In the genomic region with DNA sequence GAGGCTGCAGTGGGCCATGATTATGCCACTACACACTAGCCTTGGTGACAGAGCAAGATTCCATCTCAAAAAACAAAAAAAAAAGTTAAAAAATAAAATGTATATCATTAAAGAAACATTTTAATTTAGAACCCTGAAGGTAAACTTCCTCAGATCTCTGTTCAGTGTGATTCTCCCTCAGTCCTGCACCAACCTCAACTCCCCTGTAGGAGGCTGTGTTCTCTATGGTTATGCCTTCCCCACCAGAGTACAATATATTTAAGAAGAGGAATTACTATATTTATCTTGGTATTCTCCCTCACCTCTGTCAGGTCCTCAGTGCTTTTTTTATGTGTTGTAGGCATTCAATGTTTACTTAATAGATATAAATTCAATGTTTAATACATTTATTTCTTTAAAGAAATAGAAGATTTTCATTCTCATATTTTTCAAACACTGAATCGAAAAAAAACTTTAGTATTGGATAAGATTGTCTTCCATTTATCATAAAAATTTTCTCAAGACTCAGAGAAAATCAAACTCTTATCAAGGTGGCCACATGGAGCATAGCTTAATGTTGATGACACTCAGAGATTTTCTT, we compare ENCODE assay signal across 8 cellular contexts. TPM values are rescaled to one million over a fixed set of nuclear protein-coding genes. Genes with fewer than 3 reads are reported as not detected.
DNase-seq lines count a peak whose midpoint lies in the region; ATAC-seq, FAIRE-seq and TF ChIP-seq lines count a peak whose summit lies in the region.

No MANE protein-coding gene starts in this region.

- peaks cover 0 to 3% of the 10 kb centered on the region in 2 donors for H3K36me3 Mint-ChIP-seq in CD14-positive monocyte

- H3K4me1 Mint-ChIP-seq in CD14-positive monocyte = peaks cover 14% of the 10 kb centered on the region

- peak; percentile 84 for TF ChIP-seq CTCF in CD14-positive monocyte (IDR thresholded peaks at IDR 0.05)
- TF ChIP-seq CTCF in mammary epithelial cell (conservative IDR thresholded peaks at IDR 0.05 in 1 of 2, IDR thresholded peaks at IDR 0.05 in 1 of 2; ENCODE audit: extremely low read depth in 1 of 2, insufficient read depth in 1 of 2, low read depth in 1 of 2, low read length in 2 of 2) = peak; percentile 72 to 90

- no peak overlapping the region for H3K27ac Mint-ChIP-seq in CD14-positive monocyte

- 95% methylated on average over 1 of the region's 1 CpG for WGBS in mammary epithelial cell (ENCODE audit: low coverage, missing lambda C conversion rate)

- no peaks in the 10 kb centered on the region for H3K36me3 ChIP-seq in mammary epithelial cell (ENCODE audit: insufficient read depth, low read length)

- no peaks in the 10 kb centered on the region for H3K9me3 Mint-ChIP-seq in CD14-positive monocyte

- FAIRE-seq in RCC 7860 (lab: Jason Lieb, UNC) = no peak

- no peaks in the 10 kb centered on the region for H3K27me3 ChIP-seq in mammary epithelial cell (ENCODE audit: insufficient read depth, low read length)

- no peaks in the 10 kb centered on the region for H3K27me3 Mint-ChIP-seq in CD14-positive monocyte (ENCODE audit: low read depth in 3 of 3)

- no peak overlapping the region for H2AFZ ChIP-seq in mammary epithelial cell (ENCODE audit: low read depth, low read length)

- BruUV-seq in mammary epithelial cell (replicated peaks; lab: Mats Ljungman, UMichigan) = no TSS peak

- intact Hi-C loops in CD14-positive monocyte (cut with micrococcal nuclease) (loop anchor here (2.0 to 5.0 kb wide), 3 partner anchors 77 to 237 kb away; no protein-coding TSS in a partner anchor), mammary epithelial cell (cut with micrococcal nuclease) (loop anchor here (1.0 to 5.0 kb wide), 3 partner anchors 38 to 243 kb away; no protein-coding TSS in a partner anchor)

- DNase-seq in CD14-positive monocyte (ENCODE audit: low spot score) (peak; percentile 52), SHP77 treated with DMSO at 0.1 percent for 48 hours (lab: John Stamatoyannopoulos, UW) (peak; percentile 2), mammary epithelial cell (peak; percentile 22), midbrain (lab: John Stamatoyannopoulos, UW) (peak; percentile 21), G401 (ENCODE audit: low spot score) (no peak), RCC 7860 (ENCODE audit: low spot score) (no peak)

- H3K4me3 Mint-ChIP-seq in CD14-positive monocyte = no peak overlapping the region

- peak; percentile 57 for ATAC-seq in GM18517 (IDR thresholded peaks at IDR 0.05; ENCODE audit: unreplicated experiment)
- ATAC-seq in HG03354 (IDR thresholded peaks at IDR 0.05; ENCODE audit: poor library complexity, severe bottlenecking, unreplicated experiment) = peak; percentile 52

- in situ Hi-C loops in mammary epithelial cell (cut with MboI; ENCODE audit: low sequenced_read_pairs in 2 of 2) (loop anchor here (5.0 to 25.0 kb wide), 2 partner anchors 77 to 92 kb away; no protein-coding TSS in a partner anchor), G401 (cut with HindIII; ENCODE audit: low sequenced_read_pairs) (no loop called here)

- H3K4me1 ChIP-seq in mammary epithelial cell (ENCODE audit: insufficient read depth, low read length) = peaks cover 7% of the 10 kb centered on the region

- no peak overlapping the region for H3K27ac ChIP-seq in mammary epithelial cell (ENCODE audit: insufficient read depth, low read depth, low read length)

- H3K4me3 ChIP-seq in mammary epithelial cell (replicated peaks in 1 of 3; ENCODE audit: insufficient read depth in 1 of 3, low read depth in 2 of 3, low read length in 3 of 3) = no peak overlapping the region

- H3K4me2 ChIP-seq in mammary epithelial cell (ENCODE audit: insufficient read depth, low read depth, low read length) = no peak overlapping the region

- H4K20me1 ChIP-seq in mammary epithelial cell (ENCODE audit: insufficient read depth, low read length) = no peaks in the 10 kb centered on the region

- H3K9ac ChIP-seq in mammary epithelial cell (ENCODE audit: insufficient read depth, low read length) = no peak overlapping the region

- H3K9me3 ChIP-seq in mammary epithelial cell (replicated peaks; ENCODE audit: insufficient read depth, low read length) = no peaks in the 10 kb centered on the region

- no peaks in the 10 kb centered on the region for H3K79me2 ChIP-seq in mammary epithelial cell (ENCODE audit: insufficient read depth, low read length)

- CTCF ChIA-PET in mammary epithelial cell (lab: Charles Lee; ENCODE audit: low non-redundant PET) = interaction anchor here (0.9 kb wide), 1 partner anchor 79 kb away, joined by 16 read pairs; no protein-coding TSS in a partner anchor

- dilution Hi-C loops in mammary epithelial cell (cut with HindIII; ENCODE audit: low sequenced_read_pairs) = no loop called here

RNA-seq across cellular contexts. Expression of a gene that starts 4.8 kb away (rescaled TPM):
- polyA plus RNA-seq in CD14-positive monocyte = 1 to 10 TPM; 4.5 to 7.9 TPM
- 1 to 10 TPM; 3.8 to 5.2 TPM for total RNA-seq in mammary epithelial cell
- polyA plus RNA-seq in mammary epithelial cell = 1.7 TPM
- 0.78 TPM for polyA minus RNA-seq in mammary epithelial cell
- total RNA-seq in G401 (2014; rRNA removed; shearing (Covaris generic)) = 10.0 and 15.6 TPM in 2 replicates

Comparison
In these comparisons a context has a peak if more than half of its experiments do, and no peak if none do; other contexts are left out.
1. DNase-seq: peak in CD14-positive monocyte (single experiment), SHP77 treated with DMSO at 0.1 percent for 48 hours (single experiment), mammary epithelial cell (single experiment) and midbrain (single experiment); none in G401 (single experiment) and RCC 7860 (single experiment).